1 cellular context compared by ENCODE assay signal in the genomic region with DNA sequence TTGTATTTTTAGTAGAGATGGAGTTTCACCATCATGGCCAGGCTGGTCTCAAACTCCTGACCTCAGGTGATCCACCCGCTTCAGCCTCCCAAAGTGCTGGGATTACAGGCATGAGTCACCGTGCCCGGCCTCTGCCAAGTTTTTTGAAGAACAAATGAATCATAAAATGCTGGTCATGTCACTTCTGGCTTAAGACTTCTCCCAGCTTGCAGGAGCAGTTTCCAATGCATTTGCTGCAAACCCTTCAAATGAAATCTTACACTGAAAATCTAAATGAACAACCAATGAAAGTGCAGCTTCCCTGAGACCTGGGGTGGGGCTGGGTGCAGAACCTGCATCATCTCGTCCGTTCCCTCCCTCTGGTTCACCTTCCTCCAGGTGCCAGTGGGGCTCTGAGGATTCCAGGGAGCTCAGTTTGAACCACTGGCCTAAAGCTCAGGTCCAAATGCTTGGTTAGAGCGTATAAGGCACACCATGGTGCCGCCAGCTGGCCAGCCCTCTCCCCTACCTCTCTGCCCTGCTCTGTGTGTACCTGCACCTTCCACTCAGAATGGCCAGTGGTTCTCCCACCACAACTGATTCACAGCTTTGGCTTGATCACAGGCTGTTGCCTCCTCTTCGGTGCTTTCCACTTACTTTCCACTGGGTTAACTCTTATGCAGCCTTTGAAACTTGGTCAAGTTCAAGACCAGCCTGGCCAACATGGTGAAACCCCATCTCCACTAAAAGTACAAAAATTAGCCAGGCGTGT.
TF ChIP-seq lines count a peak whose summit lies in the region.

No MANE protein-coding gene starts in this region.

TF ChIP-seq in HEK293, 187 proteins besides CTCF, POLR2A, EP300 and RAD21 (continued from another document):
- TF ChIP-seq, protein P1, sequence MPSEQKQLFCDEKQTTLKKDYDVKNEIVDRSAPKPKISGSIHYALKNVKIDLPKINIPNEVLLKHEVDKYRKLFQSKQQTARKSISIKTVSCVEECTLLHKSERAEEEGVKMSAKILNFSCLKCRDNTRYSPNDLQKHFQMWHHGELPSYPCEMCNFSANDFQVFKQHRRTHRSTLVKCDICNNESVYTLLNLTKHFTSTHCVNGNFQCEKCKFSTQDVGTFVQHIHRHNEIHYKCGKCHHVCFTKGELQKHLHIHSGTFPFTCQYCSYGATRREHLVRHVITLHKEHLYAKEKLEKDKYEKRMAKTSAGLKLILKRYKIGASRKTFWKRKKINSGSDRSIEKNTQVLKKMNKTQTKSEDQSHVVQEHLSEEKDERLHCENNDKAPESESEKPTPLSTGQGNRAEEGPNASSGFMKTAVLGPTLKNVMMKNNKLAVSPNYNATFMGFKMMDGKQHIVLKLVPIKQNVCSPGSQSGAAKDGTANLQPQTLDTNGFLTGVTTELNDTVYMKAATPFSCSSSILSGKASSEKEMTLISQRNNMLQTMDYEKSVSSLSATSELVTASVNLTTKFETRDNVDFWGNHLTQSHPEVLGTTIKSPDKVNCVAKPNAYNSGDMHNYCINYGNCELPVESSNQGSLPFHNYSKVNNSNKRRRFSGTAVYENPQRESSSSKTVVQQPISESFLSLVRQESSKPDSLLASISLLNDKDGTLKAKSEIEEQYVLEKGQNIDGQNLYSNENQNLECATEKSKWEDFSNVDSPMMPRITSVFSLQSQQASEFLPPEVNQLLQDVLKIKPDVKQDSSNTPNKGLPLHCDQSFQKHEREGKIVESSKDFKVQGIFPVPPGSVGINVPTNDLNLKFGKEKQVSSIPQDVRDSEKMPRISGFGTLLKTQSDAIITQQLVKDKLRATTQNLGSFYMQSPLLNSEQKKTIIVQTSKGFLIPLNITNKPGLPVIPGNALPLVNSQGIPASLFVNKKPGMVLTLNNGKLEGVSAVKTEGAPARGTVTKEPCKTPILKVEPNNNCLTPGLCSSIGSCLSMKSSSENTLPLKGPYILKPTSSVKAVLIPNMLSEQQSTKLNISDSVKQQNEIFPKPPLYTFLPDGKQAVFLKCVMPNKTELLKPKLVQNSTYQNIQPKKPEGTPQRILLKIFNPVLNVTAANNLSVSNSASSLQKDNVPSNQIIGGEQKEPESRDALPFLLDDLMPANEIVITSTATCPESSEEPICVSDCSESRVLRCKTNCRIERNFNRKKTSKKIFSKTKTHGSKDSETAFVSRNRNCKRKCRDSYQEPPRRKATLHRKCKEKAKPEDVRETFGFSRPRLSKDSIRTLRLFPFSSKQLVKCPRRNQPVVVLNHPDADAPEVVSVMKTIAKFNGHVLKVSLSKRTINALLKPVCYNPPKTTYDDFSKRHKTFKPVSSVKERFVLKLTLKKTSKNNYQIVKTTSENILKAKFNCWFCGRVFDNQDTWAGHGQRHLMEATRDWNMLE (tag by site-specific recombination; conservative IDR thresholded peaks at IDR 0.05; ENCODE audit: low read depth): no peak
- TF ChIP-seq GFI1B (tag by site-specific recombination; IDR thresholded peaks at IDR 0.05) (no peak), ZNF585B (tag by site-specific recombination; IDR thresholded peaks at IDR 0.05) (no peak), MZF1 (tag by site-specific recombination; IDR thresholded peaks at IDR 0.05; ENCODE audit: borderline replicate concordance) (no peak), ZSCAN16 (tag by site-specific recombination; IDR thresholded peaks at IDR 0.05) (no peak)
- TF ChIP-seq, protein P2, sequence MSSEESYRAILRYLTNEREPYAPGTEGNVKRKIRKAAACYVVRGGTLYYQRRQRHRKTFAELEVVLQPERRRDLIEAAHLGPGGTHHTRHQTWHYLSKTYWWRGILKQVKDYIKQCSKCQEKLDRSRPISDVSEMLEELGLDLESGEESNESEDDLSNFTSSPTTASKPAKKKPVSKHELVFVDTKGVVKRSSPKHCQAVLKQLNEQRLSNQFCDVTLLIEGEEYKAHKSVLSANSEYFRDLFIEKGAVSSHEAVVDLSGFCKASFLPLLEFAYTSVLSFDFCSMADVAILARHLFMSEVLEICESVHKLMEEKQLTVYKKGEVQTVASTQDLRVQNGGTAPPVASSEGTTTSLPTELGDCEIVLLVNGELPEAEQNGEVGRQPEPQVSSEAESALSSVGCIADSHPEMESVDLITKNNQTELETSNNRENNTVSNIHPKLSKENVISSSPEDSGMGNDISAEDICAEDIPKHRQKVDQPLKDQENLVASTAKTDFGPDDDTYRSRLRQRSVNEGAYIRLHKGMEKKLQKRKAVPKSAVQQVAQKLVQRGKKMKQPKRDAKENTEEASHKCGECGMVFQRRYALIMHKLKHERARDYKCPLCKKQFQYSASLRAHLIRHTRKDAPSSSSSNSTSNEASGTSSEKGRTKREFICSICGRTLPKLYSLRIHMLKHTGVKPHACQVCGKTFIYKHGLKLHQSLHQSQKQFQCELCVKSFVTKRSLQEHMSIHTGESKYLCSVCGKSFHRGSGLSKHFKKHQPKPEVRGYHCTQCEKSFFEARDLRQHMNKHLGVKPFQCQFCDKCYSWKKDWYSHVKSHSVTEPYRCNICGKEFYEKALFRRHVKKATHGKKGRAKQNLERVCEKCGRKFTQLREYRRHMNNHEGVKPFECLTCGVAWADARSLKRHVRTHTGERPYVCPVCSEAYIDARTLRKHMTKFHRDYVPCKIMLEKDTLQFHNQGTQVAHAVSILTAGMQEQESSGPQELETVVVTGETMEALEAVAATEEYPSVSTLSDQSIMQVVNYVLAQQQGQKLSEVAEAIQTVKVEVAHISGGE (tag by site-specific recombination; conservative IDR thresholded peaks at IDR 0.05; ENCODE audit: low read depth): no peak
